Comparison of ENCODE assay signal across 8 cellular contexts in genomic region chr4:25031077-25031606, GRCh38.
DNase-seq lines count a peak whose midpoint lies in the region; ATAC-seq lines count a peak whose summit lies in the region.

No MANE protein-coding gene starts in this region.

- peaks cover 63% of the 10 kb centered on the region for H3K27me3 Mint-ChIP-seq in activated naive CD8-positive, alpha-beta T cell treated with anti-CD3 and anti-CD28 coated beads, Interleukin-2, amount 50 U/mL, for 24 hours

- DNase-seq in NCI-H1417 (lab: John Stamatoyannopoulos, UW) (peak; percentile 21 to 81 (median 59)), NCI-H1417 treated with DMSO at 0.1 percent for 48 hours (lab: John Stamatoyannopoulos, UW) (no peak)
- DNase-seq in activated naive CD8-positive, alpha-beta T cell treated with anti-CD3 and anti-CD28 coated beads, Interleukin-2, amount 50 U/mL, for 24 hours = no peak
- no peak for DNase-seq in activated CD4-positive, alpha-beta T cell treated with anti-CD3 and anti-CD28 coated beads for 4 hours

- ATAC-seq in activated naive CD8-positive, alpha-beta T cell treated with anti-CD3 and anti-CD28 coated beads, Interleukin-2, amount 50 U/mL, for 24 hours = peak; percentile 40
- ATAC-seq in GM19452 (IDR thresholded peaks at IDR 0.05; ENCODE audit: unreplicated experiment) (no peak), HG03378 (IDR thresholded peaks at IDR 0.05; ENCODE audit: unreplicated experiment) (no peak)

- H3K9me3 Mint-ChIP-seq in activated naive CD8-positive, alpha-beta T cell treated with anti-CD3 and anti-CD28 coated beads, Interleukin-2, amount 50 U/mL, for 24 hours = peaks cover 10% of the 10 kb centered on the region

- H3K27ac ChIP-seq in iPS-20b (ENCODE audit: low read length) (no peak overlapping the region), stomach smooth muscle (ENCODE audit: low read length) (peak overlapping the region; percentile 60)

- H3K4me3 ChIP-seq in iPS-20b (ENCODE audit: low read length) (peak overlapping the region; percentile 73), stomach smooth muscle (ENCODE audit: low read length in 2 of 2) (peak overlapping the region; percentile 63 to 73)

- H3K4me1 ChIP-seq in iPS-20b (ENCODE audit: insufficient read depth, low read length) (peaks cover 4% of the 10 kb centered on the region; the same call in 1 of the 2 replicates), stomach smooth muscle (ENCODE audit: control insufficient read depth, insufficient read depth, low read length) (peaks cover 27% of the 10 kb centered on the region)

- H3K4me3 Mint-ChIP-seq in activated naive CD8-positive, alpha-beta T cell treated with anti-CD3 and anti-CD28 coated beads, Interleukin-2, amount 50 U/mL, for 24 hours = no peak overlapping the region

- H3K36me3 ChIP-seq in iPS-20b (ENCODE audit: insufficient read depth, low read depth, low read length) (no peaks in the 10 kb centered on the region), stomach smooth muscle (ENCODE audit: control insufficient read depth in 2 of 2, insufficient read depth in 2 of 2, low read length in 2 of 2) (peaks cover 0 to 7% of the 10 kb centered on the region in 2 donors)

- H3K9ac ChIP-seq in iPS-20b (ENCODE audit: low read depth, low read length) (peak overlapping the region; percentile 63; the same call in 1 of the 2 replicates), stomach smooth muscle (ENCODE audit: low read length in 2 of 2) (peak overlapping the region; percentile 43 to 51)

- peaks cover 49% of the 10 kb centered on the region for H3K27me3 ChIP-seq in iPS-20b (ENCODE audit: insufficient read depth, low read length)
- no peaks in the 10 kb centered on the region for H3K27me3 ChIP-seq in stomach smooth muscle (ENCODE audit: control insufficient read depth in 1 of 2, insufficient read depth in 2 of 2, low read length in 2 of 2)

- H3K36me3 Mint-ChIP-seq in activated naive CD8-positive, alpha-beta T cell treated with anti-CD3 and anti-CD28 coated beads, Interleukin-2, amount 50 U/mL, for 24 hours (ENCODE audit: low read depth) = no peaks in the 10 kb centered on the region

- H3K9me3 ChIP-seq in iPS-20b (ENCODE audit: insufficient read depth, low read depth, low read length) (no peaks in the 10 kb centered on the region), stomach smooth muscle (ENCODE audit: control insufficient read depth in 2 of 2, low read length in 2 of 2) (no peaks in the 10 kb centered on the region)

- no peak overlapping the region for H3K27ac Mint-ChIP-seq in activated naive CD8-positive, alpha-beta T cell treated with anti-CD3 and anti-CD28 coated beads, Interleukin-2, amount 50 U/mL, for 24 hours

- H3K4me1 Mint-ChIP-seq in activated naive CD8-positive, alpha-beta T cell treated with anti-CD3 and anti-CD28 coated beads, Interleukin-2, amount 50 U/mL, for 24 hours = peaks cover 3% of the 10 kb centered on the region

Comparison
In these comparisons a context has a peak if more than half of its experiments do, and no peak if none do; other contexts are left out.
1. DNase-seq: peak in NCI-H1417 (3 of 3); none in NCI-H1417 treated with DMSO at 0.1 percent for 48 hours (single experiment), activated naive CD8-positive, alpha-beta T cell treated with anti-CD3 and anti-CD28 coated beads, Interleukin-2, amount 50 U/mL, for 24 hours (single experiment) and activated CD4-positive, alpha-beta T cell treated with anti-CD3 and anti-CD28 coated beads for 4 hours (0 of 2).